In the genomic region with DNA sequence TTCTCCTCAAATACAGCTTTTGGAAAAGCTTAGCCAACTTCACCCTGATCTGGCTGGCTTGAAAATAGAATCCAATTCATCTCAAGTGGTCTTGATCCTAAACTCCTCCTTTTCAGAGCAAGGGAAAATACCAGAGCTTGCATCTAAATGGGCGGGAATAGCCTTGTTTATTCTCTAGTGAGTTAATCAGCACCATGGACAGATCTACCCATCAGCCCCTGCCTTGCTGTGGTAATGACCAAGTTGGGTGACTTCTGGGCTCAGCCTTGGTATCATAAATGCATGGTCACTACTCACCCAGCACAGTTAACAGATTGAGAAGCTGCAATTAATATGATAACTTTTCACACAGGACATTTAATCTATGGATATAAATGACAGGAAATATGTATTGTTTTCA, we compare ENCODE assay signal across 1 cellular context.
TF ChIP-seq lines count a peak whose summit lies in the region.

No MANE protein-coding gene starts in this region.

TF ChIP-seq in HEK293, 187 proteins besides CTCF, POLR2A, EP300 and RAD21:
- TF ChIP-seq REST (tag by site-specific recombination; IDR thresholded peaks at IDR 0.05): peak; percentile 80
- no peak for TF ChIP-seq SP3 (tag by site-specific recombination; IDR thresholded peaks at IDR 0.05)
- no peak for TF ChIP-seq ZNF148 (tag by site-specific recombination; IDR thresholded peaks at IDR 0.05; ENCODE audit: borderline replicate concordance)
- no peak for TF ChIP-seq ZNF248 (tag by site-specific recombination; IDR thresholded peaks at IDR 0.05)
- TF ChIP-seq ZNF155 (tag by site-specific recombination; IDR thresholded peaks at IDR 0.05): no peak
- TF ChIP-seq, protein P1, sequence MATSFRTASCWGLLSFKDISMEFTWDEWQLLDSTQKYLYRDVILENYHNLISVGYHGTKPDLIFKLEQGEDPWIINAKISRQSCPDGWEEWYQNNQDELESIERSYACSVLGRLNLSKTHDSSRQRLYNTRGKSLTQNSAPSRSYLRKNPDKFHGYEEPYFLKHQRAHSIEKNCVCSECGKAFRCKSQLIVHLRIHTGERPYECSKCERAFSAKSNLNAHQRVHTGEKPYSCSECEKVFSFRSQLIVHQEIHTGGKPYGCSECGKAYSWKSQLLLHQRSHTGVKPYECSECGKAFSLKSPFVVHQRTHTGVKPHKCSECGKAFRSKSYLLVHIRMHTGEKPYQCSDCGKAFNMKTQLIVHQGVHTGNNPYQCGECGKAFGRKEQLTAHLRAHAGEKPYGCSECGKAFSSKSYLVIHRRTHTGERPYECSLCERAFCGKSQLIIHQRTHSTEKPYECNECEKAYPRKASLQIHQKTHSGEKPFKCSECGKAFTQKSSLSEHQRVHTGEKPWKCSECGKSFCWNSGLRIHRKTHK (tag by site-specific recombination; IDR thresholded peaks at IDR 0.05): no peak
